ENCODE assay signal across 21 cellular contexts in genomic region chrX:2469196-2469685, GRCh38. TPM values are rescaled to one million over a fixed set of nuclear protein-coding genes. Genes with fewer than 3 reads are reported as not detected.
DNase-seq lines count a peak whose midpoint lies in the region; ATAC-seq, FAIRE-seq and TF ChIP-seq lines count a peak whose summit lies in the region.
"Had no signal": no experiment of that assay in that cellular context is flagged by ENCODE, and none has a peak within 500 bp of the region (broad histone marks: within the 10 kb centered on the region; RNA-seq: fewer than 3 reads in every experiment).

No MANE protein-coding gene starts in this region.

- POLR2A ChIA-PET in Caco-2 (lab: Charles Lee) (no interaction called here), HEK293 (lab: Yijun Ruan, JAX) (no interaction called here), H1 (lab: Charles Lee; ENCODE audit: partially characterized antibody) (no interaction called here)

- peaks cover 0 to 1% of the 10 kb centered on the region in 2 experiments for H4K20me1 ChIP-seq in H1 (replicated peaks in 1 of 2; ENCODE audit: control insufficient read depth in 1 of 2, insufficient read depth in 2 of 2, low read length in 2 of 2)

- H3K27me3 ChIP-seq in Caco-2 (replicated peaks; ENCODE audit: control insufficient read depth, insufficient read depth, low read length) (no peaks in the 10 kb centered on the region), H1 (replicated peaks in 1 of 4; ENCODE audit: control insufficient read depth in 3 of 4, extremely low read depth in 1 of 4, insufficient read depth in 3 of 4, low read length in 3 of 4) (no peaks in the 10 kb centered on the region; a peak in 1 of 7 replicates), neuronal stem cell (ENCODE audit: control insufficient read depth in 3 of 3, insufficient read depth in 3 of 3, low read depth in 1 of 3, low read length in 3 of 3) (no peaks in the 10 kb centered on the region)
- H3K27me3 ChIP-seq: BLaER1 had no signal

- WGBS in H1 (ENCODE audit: extremely low coverage in 1 of 2, insufficient coverage in 1 of 2, insufficient read length in 1 of 2, insufficient replicate concordance in 2 of 2, low coverage in 1 of 2, low lambda C conversion rate in 2 of 2, missing lambda C conversion rate in 1 of 2), 2 experiments, result 91% methylated on average over 21 of the region's 22 CpGs; no CpG with 5 or more reads in 1 of the 2 experiments
- WGBS in neuronal stem cell (ENCODE audit: extremely low coverage in 2 of 2, insufficient read length in 2 of 2, insufficient replicate concordance in 1 of 2), 2 donors, result no CpG with 5 or more reads among the region's 22 CpGs

- peaks cover 45% of the 10 kb centered on the region for H3K36me3 Mint-ChIP-seq in Caco-2 (ENCODE audit: insufficient read depth, unreplicated experiment)
- peaks cover 5% of the 10 kb centered on the region for H3K36me3 Mint-ChIP-seq in natural killer cell treated with Interleukin-12 subunit alpha and Interleukin-12 subunit beta and Interleukin-15 and Interleukin-18, amount 100 ng/mL, for 72 hours

- no peaks in the 10 kb centered on the region for H3K27me3 Mint-ChIP-seq in Caco-2 (ENCODE audit: insufficient read depth, unreplicated experiment)
- no peaks in the 10 kb centered on the region for H3K27me3 Mint-ChIP-seq in natural killer cell treated with Interleukin-12 subunit alpha and Interleukin-12 subunit beta and Interleukin-15 and Interleukin-18, amount 100 ng/mL, for 72 hours
- H3K27me3 Mint-ChIP-seq: IgD-negative memory B cell had no signal

- FAIRE-seq in H1 (lab: Jason Lieb, UNC), result no peak
- FAIRE-seq: GM12878, HepG2 had no signal

- CTCF ChIA-PET in Caco-2 (lab: Charles Lee) (no interaction called here), HEK293 (lab: Yijun Ruan, JAX) (no interaction called here), H1 (lab: Charles Lee; ENCODE audit: partially characterized antibody) (no interaction called here)

- H3K4me3 Mint-ChIP-seq in Caco-2 (ENCODE audit: unreplicated experiment), result no peak overlapping the region
- no peak overlapping the region for H3K4me3 Mint-ChIP-seq in natural killer cell treated with Interleukin-12 subunit alpha and Interleukin-12 subunit beta and Interleukin-15 and Interleukin-18, amount 100 ng/mL, for 72 hours
- H3K4me3 Mint-ChIP-seq: CD14-positive monocyte; CD8-positive, alpha-beta T cell had no signal

- peak overlapping the region; percentile 88 for H3K27ac Mint-ChIP-seq in Caco-2 (ENCODE audit: unreplicated experiment)
- no peak overlapping the region for H3K27ac Mint-ChIP-seq in natural killer cell treated with Interleukin-12 subunit alpha and Interleukin-12 subunit beta and Interleukin-15 and Interleukin-18, amount 100 ng/mL, for 72 hours
- H3K27ac Mint-ChIP-seq: CD14-positive monocyte; CD8-positive, alpha-beta T cell; IgD-negative memory B cell had no signal

- H3K4me1 ChIP-seq in Caco-2, result peaks cover 30% of the 10 kb centered on the region
- H3K4me1 ChIP-seq in HEK293 (ENCODE audit: control insufficient read depth, insufficient read depth, low read length), result no peaks in the 10 kb centered on the region
- peaks cover 0 to 3% (median 0%) of the 10 kb centered on the region in 4 experiments; a peak in 2 of 7 replicates for H3K4me1 ChIP-seq in H1 (replicated peaks in 1 of 4; ENCODE audit: control insufficient read depth in 3 of 4, insufficient read depth in 4 of 4, low read length in 3 of 4)
- peaks cover 0 to 4% of the 10 kb centered on the region in 2 donors for H3K4me1 ChIP-seq in neuronal stem cell (ENCODE audit: control insufficient read depth in 2 of 2, insufficient read depth in 1 of 2, low read depth in 1 of 2, low read length in 2 of 2)
- H3K4me1 ChIP-seq: BLaER1 had no signal

- H3K4ac ChIP-seq in H1 (replicated peaks; ENCODE audit: insufficient read length, low read depth, low read length) (no peak overlapping the region), neuronal stem cell (ENCODE audit: low read length) (no peak overlapping the region)

- H2AK5ac ChIP-seq in H1 (ENCODE audit: low read depth, low read length), result peak overlapping the region; percentile 75; the same call in 1 of the 2 replicates
- H2AK5ac ChIP-seq in neuronal stem cell (ENCODE audit: low read depth, low read length), result no peak overlapping the region

- no peak overlapping the region for H3K23ac ChIP-seq in H1 (ENCODE audit: insufficient read length)
- H3K23ac ChIP-seq in neuronal stem cell (ENCODE audit: low read depth, low read length, poor library complexity), result peak overlapping the region; percentile 7

- no peak for DNase-seq in Caco-2
- DNase-seq in H1 (ENCODE audit: low read depth in 1 of 2, low spot score in 2 of 2), result no peak
- no peak for DNase-seq in neuronal stem cell (ENCODE audit: low spot score)
- no peak for DNase-seq in natural killer cell treated with Interleukin-12 subunit alpha and Interleukin-12 subunit beta and Interleukin-15 and Interleukin-18, amount 100 ng/mL, for 72 hours (ENCODE audit: low spot score)
- DNase-seq in NCI-H2107 treated with DMSO at 0.1 percent for 48 hours (lab: John Stamatoyannopoulos, UW; ENCODE audit: unreplicated experiment), result no peak
- DNase-seq in NCI-H1930 (lab: John Stamatoyannopoulos, UW), result no peak
- DNase-seq in activated T-cell treated with anti-CD3 and anti-CD28 coated beads for 4 hours, result no peak
- DNase-seq: 8988T; CD8-positive, alpha-beta T cell; DMS 273 treated with DMSO at 0.1 percent for 48 hours; DMS53; DND-41; EL; GM23248; H7 had no signal

- TF ChIP-seq POLR2A in H1 (IDR thresholded peaks at IDR 0.05; ENCODE audit: control extremely low read depth in 1 of 2, low read depth in 2 of 2, low read length in 2 of 2), result no peak

- H3K4me3 ChIP-seq in Caco-2 (ENCODE audit: low read depth, low read length), result no peak overlapping the region
- H3K4me3 ChIP-seq in HEK293 (ENCODE audit: low read depth, low read length), result no peak overlapping the region
- no peak overlapping the region for H3K4me3 ChIP-seq in H1 (ENCODE audit: extremely low read depth in 1 of 4, insufficient read depth in 2 of 4, low read depth in 3 of 4, low read length in 4 of 4)
- no peak overlapping the region for H3K4me3 ChIP-seq in neuronal stem cell (ENCODE audit: low read length in 2 of 2)
- H3K4me3 ChIP-seq: BLaER1, GM12878, GM23248 had no signal

- H4K8ac ChIP-seq in H1 (ENCODE audit: extremely low read depth, insufficient read depth, low read length) (no peak overlapping the region; the same call in 1 of the 2 replicates), neuronal stem cell (ENCODE audit: low read depth, low read length) (no peak overlapping the region)

- no peaks in the 10 kb centered on the region for H3K36me3 ChIP-seq in Caco-2 (ENCODE audit: control insufficient read depth, insufficient read depth, low read length)
- H3K36me3 ChIP-seq in HEK293 (ENCODE audit: control insufficient read depth in 2 of 2, insufficient read depth in 1 of 2, low read length in 2 of 2), result no peaks in the 10 kb centered on the region; a peak in 1 of 3 replicates
- H3K36me3 ChIP-seq in H1 (ENCODE audit: control insufficient read depth in 2 of 4, insufficient read depth in 4 of 4, low read length in 3 of 4), result peaks cover 0 to 28% (median 11%) of the 10 kb centered on the region in 4 experiments; a peak in 4 of 8 replicates
- H3K36me3 ChIP-seq in neuronal stem cell (replicated peaks in 1 of 2; ENCODE audit: control insufficient read depth in 2 of 2, insufficient read depth in 2 of 2, low read length in 2 of 2), result peaks cover 0 to 5% of the 10 kb centered on the region in 2 donors

- peaks cover 21% of the 10 kb centered on the region for H3K4me1 Mint-ChIP-seq in Caco-2 (ENCODE audit: low read depth, unreplicated experiment)
- peaks cover 4 to 21% of the 10 kb centered on the region in 2 donors for H3K4me1 Mint-ChIP-seq in natural killer cell treated with Interleukin-12 subunit alpha and Interleukin-12 subunit beta and Interleukin-15 and Interleukin-18, amount 100 ng/mL, for 72 hours (ENCODE audit: low read depth in 2 of 2)
- H3K4me1 Mint-ChIP-seq: CD14-positive monocyte had no signal

- no peaks in the 10 kb centered on the region for H3K9me3 Mint-ChIP-seq in Caco-2 (ENCODE audit: unreplicated experiment)
- H3K9me3 Mint-ChIP-seq in natural killer cell treated with Interleukin-12 subunit alpha and Interleukin-12 subunit beta and Interleukin-15 and Interleukin-18, amount 100 ng/mL, for 72 hours, result peaks cover 5% of the 10 kb centered on the region

- no peak overlapping the region for H4K5ac ChIP-seq in H1 (ENCODE audit: insufficient read length, low read depth, low read length)

- no peak overlapping the region for H2BK20ac ChIP-seq in H1 (ENCODE audit: low read length)

- no peak overlapping the region for H2BK120ac ChIP-seq in H1 (replicated peaks; ENCODE audit: low read depth, low read length)
- H2BK120ac ChIP-seq in neuronal stem cell (ENCODE audit: low read depth, low read length), result no peak overlapping the region

- no peaks in the 10 kb centered on the region for H3K23me2 ChIP-seq in H1 (ENCODE audit: low read depth, low read length)

- H3K4me2 ChIP-seq in H1 (ENCODE audit: insufficient read depth in 1 of 2, low read depth in 2 of 2, low read length in 2 of 2) (no peak overlapping the region), neuronal stem cell (ENCODE audit: insufficient read depth, low read length, poor library complexity, severe bottlenecking) (no peak overlapping the region)
- H3K4me2 ChIP-seq: BLaER1 had no signal

- H4K91ac ChIP-seq in H1 (replicated peaks; ENCODE audit: insufficient read length, low read length) (no peak overlapping the region), neuronal stem cell (ENCODE audit: low read depth, low read length, poor library complexity) (no peak overlapping the region)

- H3K79me2 ChIP-seq in H1 (ENCODE audit: control insufficient read depth in 1 of 2, insufficient read depth in 2 of 2, low read length in 2 of 2), result peaks cover 9 to 84% of the 10 kb centered on the region in 2 experiments

- H3K14ac ChIP-seq in H1 (ENCODE audit: insufficient read length) (no peak overlapping the region), neuronal stem cell (ENCODE audit: low read length) (peak overlapping the region; percentile 22)

- H3K79me1 ChIP-seq in H1 (ENCODE audit: low read depth, low read length) (peaks cover 18% of the 10 kb centered on the region), neuronal stem cell (ENCODE audit: low read depth, low read length) (peaks cover 9% of the 10 kb centered on the region)

- no peak overlapping the region for H3K27ac ChIP-seq in HEK293 (ENCODE audit: extremely low read depth, low read depth, low read length)
- H3K27ac ChIP-seq in H1 (ENCODE audit: low read depth, low read length), result no peak overlapping the region
- H3K27ac ChIP-seq in neuronal stem cell (replicated peaks; ENCODE audit: low read length), result no peak overlapping the region
- H3K27ac ChIP-seq: BLaER1, GM23248 had no signal

- no peak for ATAC-seq in natural killer cell treated with Interleukin-12 subunit alpha and Interleukin-12 subunit beta and Interleukin-15 and Interleukin-18, amount 100 ng/mL, for 72 hours
- ATAC-seq: CD8-positive, alpha-beta T cell; GM12878; HepG2 had no signal

- H3K9ac ChIP-seq in H1 (replicated peaks in 1 of 4; ENCODE audit: extremely low read depth in 1 of 4, low read depth in 3 of 4, low read length in 3 of 4), result no peak overlapping the region
- H3K9ac ChIP-seq in neuronal stem cell (ENCODE audit: low read depth, low read length, poor library complexity), result no peak overlapping the region
- H3K9ac ChIP-seq: BLaER1, GM23248 had no signal

- H3K56ac ChIP-seq in H1 (replicated peaks; ENCODE audit: insufficient read length, low read depth, low read length), result no peak overlapping the region

- TF ChIP-seq RAD21 in H1 (IDR thresholded peaks at IDR 0.05 in 1 of 2, conservative IDR thresholded peaks at IDR 0.05 in 1 of 2; ENCODE audit: low read depth in 2 of 2, low read length in 2 of 2), result no peak

- H2BK5ac ChIP-seq in H1 (ENCODE audit: low read depth, low read length) (no peak overlapping the region), neuronal stem cell (ENCODE audit: low read length) (no peak overlapping the region)

- H3K9me3 ChIP-seq in Caco-2, result no peaks in the 10 kb centered on the region
- no peaks in the 10 kb centered on the region for H3K9me3 ChIP-seq in HEK293 (ENCODE audit: control insufficient read depth, insufficient read depth, low read depth, low read length)
- H3K9me3 ChIP-seq in H1 (ENCODE audit: insufficient read depth in 2 of 2, low read depth in 1 of 2, low read length in 1 of 2), result peaks cover 41 to 49% of the 10 kb centered on the region in 2 experiments
- peaks cover 3 to 14% of the 10 kb centered on the region in 2 donors for H3K9me3 ChIP-seq in neuronal stem cell (replicated peaks in 1 of 2; ENCODE audit: control insufficient read depth in 2 of 2, insufficient read depth in 1 of 2, low read depth in 1 of 2, low read length in 2 of 2)

- no peak for TF ChIP-seq EP300 in H1 (IDR thresholded peaks at IDR 0.05; ENCODE audit: borderline replicate concordance in 1 of 2, low read depth in 2 of 2, low read length in 2 of 2)

- no TSS peak for BruUV-seq in Caco-2 (replicated peaks; lab: Mats Ljungman, UMichigan)

- H2BK12ac ChIP-seq in H1 (ENCODE audit: low read depth, low read length) (no peak overlapping the region; the same call in 1 of the 2 replicates), neuronal stem cell (ENCODE audit: low read length) (no peak overlapping the region)

- intact Hi-C loops in Caco-2 (cut with micrococcal nuclease; ENCODE audit: unreplicated experiment), result no loop called here

- H2BK15ac ChIP-seq in H1 (ENCODE audit: low read length), result no peak overlapping the region
- H2BK15ac ChIP-seq in neuronal stem cell (ENCODE audit: low read length), result no peak overlapping the region

- no peak for TF ChIP-seq CTCF in Caco-2 (IDR thresholded peaks at IDR 0.05; ENCODE audit: insufficient read depth in 1 of 2, low read depth in 1 of 2, low read length in 1 of 2, severe bottlenecking in 1 of 2, unreplicated experiment in 1 of 2)
- TF ChIP-seq CTCF in HEK293 (tag by site-specific recombination; IDR thresholded peaks at IDR 0.05), result no peak
- no peak for TF ChIP-seq CTCF in H1 (IDR thresholded peaks at IDR 0.05; ENCODE audit: control extremely low read depth in 1 of 3, insufficient read depth in 1 of 3, low read depth in 1 of 3, low read length in 3 of 3)

- H3K18ac ChIP-seq in H1 (ENCODE audit: extremely low read depth, low read length), result no peak overlapping the region
- H3K18ac ChIP-seq in neuronal stem cell (ENCODE audit: low read length), result peak overlapping the region; percentile 15

- H2AFZ ChIP-seq in H1 (ENCODE audit: low read length) (no peak overlapping the region), neuronal stem cell (ENCODE audit: low read length) (no peak overlapping the region)
- H2AFZ ChIP-seq: GM23248 had no signal

RNA-seq across cellular contexts. Expression of gene DHRSX, which starts 31.5 kb away (rescaled TPM):
- 54.2 and 64.1 TPM in 2 replicates for total RNA-seq in Caco-2 (2022)
- total RNA-seq in H1 (2021; fragmentation: NEBNext Ultra II Directional; extraction: Animal tissue kit (Norgen Biotek cat#: 25700)), result 29.1 and 35.1 TPM in 2 replicates
- 43.4 and 46.8 TPM in 2 replicates for polyA plus RNA-seq in H1 (2011; rRNA removed)
- polyA plus RNA-seq in H1 (2011; cell fraction: cytosol; rRNA removed), result 36.5 TPM
- polyA plus RNA-seq in H1 (2011; cell fraction: nucleus; rRNA removed), result 54.8 TPM
- 29.2 to 34.0 TPM (median 33.8 TPM) in 4 replicates for polyA plus RNA-seq in H1 (2012, experiment 1 of 2)
- 30.9 TPM for polyA plus RNA-seq in H1 (2012, experiment 2 of 2)
- polyA plus RNA-seq in H1 (2013, experiment 1 of 2), result 22.1 TPM
- 23.6 TPM for polyA plus RNA-seq in H1 (2013, experiment 2 of 2)
- polyA minus RNA-seq in H1 (2011; rRNA and poly(A)+ RNA removed), result 51.6 and 57.5 TPM in 2 replicates
- polyA minus RNA-seq in H1 (2011; cell fraction: cytosol; rRNA and poly(A)+ RNA removed), result 15.0 TPM
- polyA minus RNA-seq in H1 (2011; cell fraction: nucleus; rRNA and poly(A)+ RNA removed), result 45.8 TPM
- polyA plus RNA-seq in neuronal stem cell (2013, experiment 1 of 2), result 24.5 TPM
- 24.6 TPM for polyA plus RNA-seq in neuronal stem cell (2013, experiment 2 of 2)
- 10 to 100 TPM; 24.0 to 35.7 TPM for total RNA-seq in natural killer cell treated with Interleukin-12 subunit alpha and Interleukin-12 subunit beta and Interleukin-15 and Interleukin-18, amount 100 ng/mL, for 72 hours

RNA-seq across cellular contexts. Expression of gene ZBED1, which starts 31.5 kb away (rescaled TPM):
- 63.7 and 68.8 TPM in 2 replicates for total RNA-seq in Caco-2 (2022)
- 45.8 and 46.4 TPM in 2 replicates for total RNA-seq in H1 (2021; fragmentation: NEBNext Ultra II Directional; extraction: Animal tissue kit (Norgen Biotek cat#: 25700))
- 28.5 and 41.4 TPM in 2 replicates for polyA plus RNA-seq in H1 (2011; rRNA removed)
- 33.4 TPM for polyA plus RNA-seq in H1 (2011; cell fraction: cytosol; rRNA removed)
- 34.7 TPM for polyA plus RNA-seq in H1 (2011; cell fraction: nucleus; rRNA removed)
- 23.6 to 30.7 TPM (median 29.1 TPM) in 4 replicates for polyA plus RNA-seq in H1 (2012, experiment 1 of 2)
- polyA plus RNA-seq in H1 (2012, experiment 2 of 2), result 29.3 TPM
- 19.5 TPM for polyA plus RNA-seq in H1 (2013, experiment 1 of 2)
- polyA plus RNA-seq in H1 (2013, experiment 2 of 2), result 17.9 TPM
- polyA minus RNA-seq in H1 (2011; rRNA and poly(A)+ RNA removed), result 29.9 and 30.2 TPM in 2 replicates
- 40.1 TPM for polyA minus RNA-seq in H1 (2011; cell fraction: cytosol; rRNA and poly(A)+ RNA removed)
- 31.7 TPM for polyA minus RNA-seq in H1 (2011; cell fraction: nucleus; rRNA and poly(A)+ RNA removed)
- polyA plus RNA-seq in neuronal stem cell (2013, experiment 1 of 2), result 19.2 TPM
- 18.2 TPM for polyA plus RNA-seq in neuronal stem cell (2013, experiment 2 of 2)
- total RNA-seq in natural killer cell treated with Interleukin-12 subunit alpha and Interleukin-12 subunit beta and Interleukin-15 and Interleukin-18, amount 100 ng/mL, for 72 hours, result 10 to 100 TPM; 34.4 to 42.0 TPM
